8 cellular contexts compared by ENCODE assay signal in the genomic region with DNA sequence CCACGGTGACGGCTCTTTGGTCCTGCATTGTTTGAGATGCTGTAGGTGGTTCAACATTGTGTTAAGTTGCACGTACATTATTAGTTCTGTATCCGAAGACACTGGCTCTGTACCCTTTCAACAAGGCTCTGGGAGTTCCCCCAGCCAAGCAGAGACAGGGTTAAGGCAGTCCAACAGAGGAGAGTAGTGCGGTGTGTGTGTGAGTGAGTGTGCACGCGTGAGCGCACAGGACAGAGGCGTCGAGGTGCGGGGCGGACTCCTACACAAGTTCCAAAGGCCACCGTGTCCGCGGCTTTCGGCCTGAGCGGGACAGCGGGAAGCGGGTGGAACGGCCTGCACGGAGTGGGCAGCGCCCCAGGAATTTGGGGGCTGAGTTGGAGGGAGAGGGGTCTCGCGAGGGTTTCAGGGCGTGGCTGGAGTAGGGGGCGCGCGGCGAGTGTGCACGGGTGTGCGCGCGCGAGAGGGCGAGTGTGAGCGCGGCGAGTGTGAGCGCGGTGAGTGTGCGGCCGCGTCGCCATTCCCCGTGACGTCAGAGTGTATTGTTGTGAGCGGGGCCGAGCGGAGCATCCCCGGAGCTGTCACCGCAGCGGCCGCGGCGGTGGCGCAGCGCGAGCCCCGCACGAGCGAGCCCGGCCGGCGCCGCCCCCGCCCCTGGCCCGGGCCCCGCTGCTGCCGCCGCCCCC. TPM values are rescaled to one million over a fixed set of nuclear protein-coding genes. Genes with fewer than 3 reads are reported as not detected.
DNase-seq lines count a peak whose midpoint lies in the region; ATAC-seq and TF ChIP-seq lines count a peak whose summit lies in the region.

A gene (plus strand): TSS at position 532 of the 683 bp plus-strand sequence. CDS start 413 bp downstream, outside the sequence.

- H3K36me3 Mint-ChIP-seq in stimulated activated memory B cell treated with anti-CD40 and anti-IgM and Interleukin-4, amounts not matched to agents 10 μg/mL and 1 μg/mL and 100 μg/mL, for 72 hours, result no peaks in the 10 kb centered on the region

- peak; percentile 33 for DNase-seq in 8988T
- peak; percentile 65 for DNase-seq in GM13977 (ENCODE audit: low spot score)
- DNase-seq in NCI-H2227 treated with DMSO at 0.1 percent for 48 hours (lab: John Stamatoyannopoulos, UW), result peak; percentile 47
- peak in 1 of 2 donors; percentile 5 for DNase-seq in cardiac fibroblast (ENCODE audit: low read depth in 2 of 2)
- no peak for DNase-seq in ureter (ENCODE audit: low spot score)

- no peaks in the 10 kb centered on the region for H3K27me3 ChIP-seq in layer of hippocampus (ENCODE audit: control insufficient read depth, insufficient read depth, low read length)

- H3K9me3 Mint-ChIP-seq in stimulated activated memory B cell treated with anti-CD40 and anti-IgM and Interleukin-4, amounts not matched to agents 10 μg/mL and 1 μg/mL and 100 μg/mL, for 72 hours, result no peaks in the 10 kb centered on the region

- H3K27ac Mint-ChIP-seq in stimulated activated memory B cell treated with anti-CD40 and anti-IgM and Interleukin-4, amounts not matched to agents 10 μg/mL and 1 μg/mL and 100 μg/mL, for 72 hours, result no peak within 1 kb of the TSS

- peaks cover 14% of the 10 kb centered on the region for H3K27me3 Mint-ChIP-seq in stimulated activated memory B cell treated with anti-CD40 and anti-IgM and Interleukin-4, amounts not matched to agents 10 μg/mL and 1 μg/mL and 100 μg/mL, for 72 hours

- H3K27ac ChIP-seq in layer of hippocampus (ENCODE audit: low read depth, low read length), result peak within 1 kb of the TSS; percentile 92

- peak; percentile 43 for ATAC-seq in stimulated activated memory B cell treated with anti-CD40 and anti-IgM and Interleukin-4, amounts not matched to agents 10 μg/mL and 1 μg/mL and 100 μg/mL, for 72 hours
- no peak for ATAC-seq in GM18867 (IDR thresholded peaks at IDR 0.05; ENCODE audit: unreplicated experiment)

- peak within 1 kb of the TSS; percentile 77 for H3K4me3 Mint-ChIP-seq in stimulated activated memory B cell treated with anti-CD40 and anti-IgM and Interleukin-4, amounts not matched to agents 10 μg/mL and 1 μg/mL and 100 μg/mL, for 72 hours

- H3K4me3 ChIP-seq in cardiac fibroblast (replicated peaks in 1 of 2; ENCODE audit: low read depth in 2 of 2, low read length in 2 of 2), result peak within 1 kb of the TSS; percentile 54 to 63

- TF ChIP-seq CTCF in GM13977 (IDR thresholded peaks at IDR 0.05; ENCODE audit: extremely low read depth, insufficient read depth, missing control alignments) (no peak), cardiac fibroblast (IDR thresholded peaks at IDR 0.05; ENCODE audit: low read depth, low read length) (no peak)

- H3K4me1 Mint-ChIP-seq in stimulated activated memory B cell treated with anti-CD40 and anti-IgM and Interleukin-4, amounts not matched to agents 10 μg/mL and 1 μg/mL and 100 μg/mL, for 72 hours, result peaks cover 7% of the 10 kb centered on the region

- in situ Hi-C loops in GM13977 (cut with MboI; ENCODE audit: low pct_unique_long_range_greater_than_20kb, low sequenced_read_pairs, unreplicated experiment), result no loop called here

RNA-seq across cellular contexts. Expression of the gene that starts here (rescaled TPM):
- 5.9 TPM for total RNA-seq in ureter
